In the genomic region with DNA sequence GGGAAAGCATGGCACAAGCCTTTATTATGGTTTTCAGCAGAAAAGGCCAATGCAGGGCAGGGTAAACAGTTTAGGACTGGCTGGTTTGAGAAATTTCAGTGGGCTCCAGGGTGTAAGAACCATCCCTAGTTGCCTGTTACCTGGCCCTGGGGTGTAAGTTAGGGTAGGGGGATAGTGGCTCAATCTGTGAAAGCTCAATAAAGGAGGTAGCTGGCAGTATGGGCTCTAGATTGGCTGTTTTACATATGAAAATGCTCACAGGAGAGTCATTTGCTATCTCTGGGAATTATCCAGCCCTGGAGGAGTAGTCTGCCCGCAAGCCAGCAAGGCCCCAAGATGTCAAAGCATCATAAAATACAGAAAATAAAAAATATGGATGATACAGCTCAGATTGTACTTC, we compare ENCODE assay signal across 16 cellular contexts. TPM values are rescaled to one million over a fixed set of nuclear protein-coding genes. Genes with fewer than 3 reads are reported as not detected.
DNase-seq lines count a peak whose midpoint lies in the region; ATAC-seq, FAIRE-seq and TF ChIP-seq lines count a peak whose summit lies in the region.
"Had no signal": no experiment of that assay in that cellular context is flagged by ENCODE, and none has a peak within 500 bp of the region (broad histone marks: within the 10 kb centered on the region; RNA-seq: fewer than 3 reads in every experiment).

No MANE protein-coding gene starts in this region.

- peaks cover 16 to 64% (median 33%) of the 10 kb centered on the region in 10 experiments for H3K4me1 ChIP-seq in BLaER1 treated with 17β-estradiol and CSF1 and Interleukin-3, amounts not matched to agents 10 nM and 100 nM
- H3K4me1 ChIP-seq in GM23338 (ENCODE audit: insufficient read depth): peaks cover 54% of the 10 kb centered on the region
- H3K4me1 ChIP-seq: A549 had no signal

- H3K9me2 ChIP-seq in GM23338 (ENCODE audit: insufficient read depth): no peaks in the 10 kb centered on the region

- H3K9me3 ChIP-seq in BLaER1 treated with 17β-estradiol and CSF1 and Interleukin-3, amounts not matched to agents 10 nM and 100 nM (replicated peaks in 1 of 11): peaks cover 0 to 14% (median 0%) of the 10 kb centered on the region in 11 experiments; a peak in 5 of 22 replicates
- H3K9me3 ChIP-seq: A549 had no signal

- H2AFZ ChIP-seq in GM23338: no peak overlapping the region

- 0 out of 22 replicates have a peak overlapping the region, but pooled peaks of 1 of the 11 experiments have one; percentile 3 for H3K27ac ChIP-seq in BLaER1 treated with 17β-estradiol and CSF1 and Interleukin-3, amounts not matched to agents 10 nM and 100 nM
- H3K27ac ChIP-seq in GM23338 (ENCODE audit: low read depth): no peak overlapping the region
- H3K27ac ChIP-seq: A549 had no signal

- H3K36me3 Mint-ChIP-seq in GM23338 (ENCODE audit: low read depth): no peaks in the 10 kb centered on the region
- H3K36me3 Mint-ChIP-seq in nephron (ENCODE audit: low read depth): peaks cover 16% of the 10 kb centered on the region

- H3K36me3 ChIP-seq in BLaER1 treated with 17β-estradiol and CSF1 and Interleukin-3, amounts not matched to agents 10 nM and 100 nM: peaks cover 0 to 19% (median 5%) of the 10 kb centered on the region in 11 experiments; a peak in 12 of 22 replicates
- no peaks in the 10 kb centered on the region for H3K36me3 ChIP-seq in GM23338 (ENCODE audit: insufficient read depth)

- TF ChIP-seq POLR2A in H54 (IDR thresholded peaks at IDR 0.05; ENCODE audit: low read depth, low read length): no peak

- H3K4me3 Mint-ChIP-seq in GM23338 (no peak overlapping the region), nephron (peak overlapping the region in 2 of 3 experiments; percentile 14 to 41)

- peak overlapping the region in 9 of 11 experiments; percentile 19 to 75 (median 56); a peak in 12 of 22 replicates for H3K4me2 ChIP-seq in BLaER1 treated with 17β-estradiol and CSF1 and Interleukin-3, amounts not matched to agents 10 nM and 100 nM
- H3K4me2 ChIP-seq in GM23338: 0 out of 2 replicates have a peak overlapping the region, but pooled peaks have one; percentile 6
- H3K4me2 ChIP-seq: A549 had no signal

- H3K27me3 ChIP-seq in BLaER1 treated with 17β-estradiol and CSF1 and Interleukin-3, amounts not matched to agents 10 nM and 100 nM: no peaks in the 10 kb centered on the region
- H3K27me3 ChIP-seq in GM23338 (ENCODE audit: insufficient read depth): no peaks in the 10 kb centered on the region

- peaks cover 0 to 100% (median 0%) of the 10 kb centered on the region in 11 experiments; a peak in 5 of 22 replicates for H4K20me1 ChIP-seq in BLaER1 treated with 17β-estradiol and CSF1 and Interleukin-3, amounts not matched to agents 10 nM and 100 nM
- no peaks in the 10 kb centered on the region for H4K20me1 ChIP-seq in GM23338 (replicated peaks; ENCODE audit: insufficient read depth)

- H3K27me3 Mint-ChIP-seq in GM23338 (ENCODE audit: insufficient read depth, low read depth, poor library complexity) (no peaks in the 10 kb centered on the region), nephron (ENCODE audit: low read depth) (no peaks in the 10 kb centered on the region)

- ATAC-seq in GM23338: peak; percentile 74
- ATAC-seq: A549, Right ventricle myocardium inferior had no signal

- no peak overlapping the region for H3K9ac ChIP-seq in BLaER1 treated with 17β-estradiol and CSF1 and Interleukin-3, amounts not matched to agents 10 nM and 100 nM

- H3F3A ChIP-seq in GM23338 (replicated peaks; ENCODE audit: low read depth): no peaks in the 10 kb centered on the region

- H3K4me3 ChIP-seq in BLaER1 treated with 17β-estradiol and CSF1 and Interleukin-3, amounts not matched to agents 10 nM and 100 nM: no peak overlapping the region
- H3K4me3 ChIP-seq in GM23338: no peak overlapping the region
- H3K4me3 ChIP-seq: A549 had no signal

- TF ChIP-seq CTCF in GM23338 (conservative IDR thresholded peaks at IDR 0.05; ENCODE audit: low read depth in 2 of 2): no peak
- TF ChIP-seq CTCF in nephron (IDR thresholded peaks at IDR 0.05; ENCODE audit: unreplicated experiment in 3 of 3): no peak

- FAIRE-seq in endometrium (lab: Jason Lieb, UNC): peak; percentile 87
- no peak for FAIRE-seq in H54 (lab: Jason Lieb, UNC)
- FAIRE-seq: A549, D721Med, RCC 7860 had no signal

- no peaks in the 10 kb centered on the region for H3K79me2 ChIP-seq in GM23338 (replicated peaks; ENCODE audit: insufficient read depth)

- no peaks in the 10 kb centered on the region for H3K9me3 Mint-ChIP-seq in GM23338
- H3K9me3 Mint-ChIP-seq in nephron: no peaks in the 10 kb centered on the region

- DNase-seq in GM23338 (ENCODE audit: low spot score) (no peak), kidney tubule cell (ENCODE audit: low spot score) (no peak), H54 (ENCODE audit: insufficient read length, low spot score) (no peak), hippocampal formation (lab: John Stamatoyannopoulos, UW) (no peak)
- DNase-seq: HCEC 1CT, NCI-H1105, NCI-H1694 treated with DMSO at 0.1 percent for 48 hours, NCI-H510A, NCI-H774 had no signal

- H3K4me1 Mint-ChIP-seq in GM23338 (peaks cover 49% of the 10 kb centered on the region), nephron (peaks cover 56% of the 10 kb centered on the region)

- H3K27ac Mint-ChIP-seq in GM23338: no peak overlapping the region
- peak overlapping the region; percentile 59 to 88 (median 80) for H3K27ac Mint-ChIP-seq in nephron

TF ChIP-seq in GM23338, 12 proteins besides CTCF, POLR2A, EP300 and RAD21 (continues in another document):
- TF ChIP-seq JUNB (IDR thresholded peaks at IDR 0.05; ENCODE audit: unreplicated experiment) (no peak), POLR2AphosphoS5 (IDR thresholded peaks at IDR 0.05; ENCODE audit: low read depth) (no peak), EZH2phosphoT487 (IDR thresholded peaks at IDR 0.05; ENCODE audit: unreplicated experiment) (no peak)
- TF ChIP-seq, protein P1, sequence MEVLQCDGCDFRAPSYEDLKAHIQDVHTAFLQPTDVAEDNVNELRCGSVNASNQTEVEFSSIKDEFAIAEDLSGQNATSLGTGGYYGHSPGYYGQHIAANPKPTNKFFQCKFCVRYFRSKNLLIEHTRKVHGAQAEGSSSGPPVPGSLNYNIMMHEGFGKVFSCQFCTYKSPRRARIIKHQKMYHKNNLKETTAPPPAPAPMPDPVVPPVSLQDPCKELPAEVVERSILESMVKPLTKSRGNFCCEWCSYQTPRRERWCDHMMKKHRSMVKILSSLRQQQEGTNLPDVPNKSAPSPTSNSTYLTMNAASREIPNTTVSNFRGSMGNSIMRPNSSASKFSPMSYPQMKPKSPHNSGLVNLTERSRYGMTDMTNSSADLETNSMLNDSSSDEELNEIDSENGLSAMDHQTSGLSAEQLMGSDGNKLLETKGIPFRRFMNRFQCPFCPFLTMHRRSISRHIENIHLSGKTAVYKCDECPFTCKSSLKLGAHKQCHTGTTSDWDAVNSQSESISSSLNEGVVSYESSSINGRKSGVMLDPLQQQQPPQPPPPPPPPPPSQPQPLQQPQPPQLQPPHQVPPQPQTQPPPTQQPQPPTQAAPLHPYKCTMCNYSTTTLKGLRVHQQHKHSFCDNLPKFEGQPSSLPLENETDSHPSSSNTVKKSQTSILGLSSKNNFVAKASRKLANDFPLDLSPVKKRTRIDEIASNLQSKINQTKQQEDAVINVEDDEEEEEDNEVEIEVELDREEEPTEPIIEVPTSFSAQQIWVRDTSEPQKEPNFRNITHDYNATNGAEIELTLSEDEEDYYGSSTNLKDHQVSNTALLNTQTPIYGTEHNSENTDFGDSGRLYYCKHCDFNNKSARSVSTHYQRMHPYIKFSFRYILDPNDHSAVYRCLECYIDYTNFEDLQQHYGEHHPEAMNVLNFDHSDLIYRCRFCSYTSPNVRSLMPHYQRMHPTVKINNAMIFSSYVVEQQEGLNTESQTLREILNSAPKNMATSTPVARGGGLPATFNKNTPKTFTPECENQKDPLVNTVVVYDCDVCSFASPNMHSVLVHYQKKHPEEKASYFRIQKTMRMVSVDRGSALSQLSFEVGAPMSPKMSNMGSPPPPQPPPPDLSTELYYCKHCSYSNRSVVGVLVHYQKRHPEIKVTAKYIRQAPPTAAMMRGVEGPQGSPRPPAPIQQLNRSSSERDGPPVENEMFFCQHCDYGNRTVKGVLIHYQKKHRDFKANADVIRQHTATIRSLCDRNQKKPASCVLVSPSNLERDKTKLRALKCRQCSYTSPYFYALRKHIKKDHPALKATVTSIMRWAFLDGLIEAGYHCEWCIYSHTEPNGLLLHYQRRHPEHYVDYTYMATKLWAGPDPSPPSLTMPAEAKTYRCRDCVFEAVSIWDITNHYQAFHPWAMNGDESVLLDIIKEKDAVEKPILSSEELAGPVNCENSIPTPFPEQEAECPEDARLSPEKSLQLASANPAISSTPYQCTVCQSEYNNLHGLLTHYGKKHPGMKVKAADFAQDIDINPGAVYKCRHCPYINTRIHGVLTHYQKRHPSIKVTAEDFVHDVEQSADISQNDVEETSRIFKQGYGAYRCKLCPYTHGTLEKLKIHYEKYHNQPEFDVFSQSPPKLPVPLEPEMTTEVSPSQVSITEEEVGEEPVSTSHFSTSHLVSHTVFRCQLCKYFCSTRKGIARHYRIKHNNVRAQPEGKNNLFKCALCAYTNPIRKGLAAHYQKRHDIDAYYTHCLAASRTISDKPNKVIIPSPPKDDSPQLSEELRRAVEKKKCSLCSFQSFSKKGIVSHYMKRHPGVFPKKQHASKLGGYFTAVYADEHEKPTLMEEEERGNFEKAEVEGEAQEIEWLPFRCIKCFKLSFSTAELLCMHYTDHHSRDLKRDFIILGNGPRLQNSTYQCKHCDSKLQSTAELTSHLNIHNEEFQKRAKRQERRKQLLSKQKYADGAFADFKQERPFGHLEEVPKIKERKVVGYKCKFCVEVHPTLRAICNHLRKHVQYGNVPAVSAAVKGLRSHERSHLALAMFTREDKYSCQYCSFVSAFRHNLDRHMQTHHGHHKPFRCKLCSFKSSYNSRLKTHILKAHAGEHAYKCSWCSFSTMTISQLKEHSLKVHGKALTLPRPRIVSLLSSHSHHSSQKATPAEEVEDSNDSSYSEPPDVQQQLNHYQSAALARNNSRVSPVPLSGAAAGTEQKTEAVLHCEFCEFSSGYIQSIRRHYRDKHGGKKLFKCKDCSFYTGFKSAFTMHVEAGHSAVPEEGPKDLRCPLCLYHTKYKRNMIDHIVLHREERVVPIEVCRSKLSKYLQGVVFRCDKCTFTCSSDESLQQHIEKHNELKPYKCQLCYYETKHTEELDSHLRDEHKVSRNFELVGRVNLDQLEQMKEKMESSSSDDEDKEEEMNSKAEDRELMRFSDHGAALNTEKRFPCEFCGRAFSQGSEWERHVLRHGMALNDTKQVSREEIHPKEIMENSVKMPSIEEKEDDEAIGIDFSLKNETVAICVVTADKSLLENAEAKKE (CRISPR knock-in tag; IDR thresholded peaks at IDR 0.05): no peak

RNA-seq across cellular contexts. Expression of a gene that starts 31.2 kb away (rescaled TPM):
- total RNA-seq in GM23338 (2014; rRNA removed; shearing (Covaris generic)): 20.4 and 21.5 TPM in 2 replicates
- polyA plus RNA-seq in GM23338 (2016; fragmentation: Nextera tagmentation; extraction: Ambion mirVana): 19.6 and 24.7 TPM in 2 replicates
